ENCODE assay signal across 1 cellular context in the genomic region with DNA sequence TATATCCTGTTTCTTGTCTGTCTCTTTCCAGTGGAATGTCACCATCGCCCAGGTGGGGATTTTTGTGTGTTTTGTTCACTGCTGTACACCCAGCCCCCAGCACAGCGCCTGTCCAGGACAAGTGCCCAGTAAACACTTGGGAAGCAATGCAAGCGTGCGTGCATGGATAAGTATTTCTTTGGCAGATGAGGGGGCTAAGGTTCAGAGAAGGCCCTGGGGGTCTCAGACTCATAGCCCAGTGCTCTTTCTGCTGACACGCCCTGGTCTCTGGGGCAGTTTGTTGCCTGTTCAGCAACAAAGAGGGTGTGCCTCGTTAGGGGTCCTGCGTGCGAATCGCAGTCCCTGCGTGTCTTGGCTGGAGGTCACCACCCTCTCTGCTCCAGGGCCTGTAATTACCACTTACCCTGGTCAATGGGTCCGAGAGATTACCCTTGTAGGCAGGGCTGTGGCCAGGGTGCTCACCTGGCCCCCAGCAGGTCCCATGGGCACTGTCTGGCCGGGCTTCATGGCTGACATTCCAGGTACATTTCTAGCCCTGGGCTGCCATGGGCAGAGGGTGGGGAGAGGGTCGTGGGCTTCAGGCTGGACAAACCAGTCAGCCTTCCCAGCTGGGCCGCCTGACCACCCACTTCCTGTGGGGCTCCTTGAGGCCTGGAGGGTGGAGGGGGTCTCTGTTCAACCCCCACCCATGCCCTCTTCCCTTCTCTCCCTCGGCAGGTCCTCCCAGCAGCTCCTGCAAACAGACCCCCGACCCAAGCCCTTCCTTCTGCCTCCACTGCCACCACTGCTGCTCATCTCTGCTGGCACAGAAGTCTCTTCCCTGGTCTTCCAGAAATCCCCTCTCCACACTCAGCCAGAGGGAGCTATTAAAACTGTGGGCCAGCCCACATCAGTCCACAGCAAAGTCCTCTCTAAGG.
TF ChIP-seq lines count a peak whose summit lies in the region.

No MANE protein-coding gene starts in this region.

TF ChIP-seq in HCT116, 20 proteins besides CTCF, POLR2A, EP300 and RAD21 (continued from another document):
- TF ChIP-seq, protein P1, sequence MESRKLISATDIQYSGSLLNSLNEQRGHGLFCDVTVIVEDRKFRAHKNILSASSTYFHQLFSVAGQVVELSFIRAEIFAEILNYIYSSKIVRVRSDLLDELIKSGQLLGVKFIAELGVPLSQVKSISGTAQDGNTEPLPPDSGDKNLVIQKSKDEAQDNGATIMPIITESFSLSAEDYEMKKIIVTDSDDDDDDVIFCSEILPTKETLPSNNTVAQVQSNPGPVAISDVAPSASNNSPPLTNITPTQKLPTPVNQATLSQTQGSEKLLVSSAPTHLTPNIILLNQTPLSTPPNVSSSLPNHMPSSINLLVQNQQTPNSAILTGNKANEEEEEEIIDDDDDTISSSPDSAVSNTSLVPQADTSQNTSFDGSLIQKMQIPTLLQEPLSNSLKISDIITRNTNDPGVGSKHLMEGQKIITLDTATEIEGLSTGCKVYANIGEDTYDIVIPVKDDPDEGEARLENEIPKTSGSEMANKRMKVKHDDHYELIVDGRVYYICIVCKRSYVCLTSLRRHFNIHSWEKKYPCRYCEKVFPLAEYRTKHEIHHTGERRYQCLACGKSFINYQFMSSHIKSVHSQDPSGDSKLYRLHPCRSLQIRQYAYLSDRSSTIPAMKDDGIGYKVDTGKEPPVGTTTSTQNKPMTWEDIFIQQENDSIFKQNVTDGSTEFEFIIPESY (IDR thresholded peaks at IDR 0.05; ENCODE audit: extremely low read depth, insufficient replicate concordance, low read length) = no peak
- TF ChIP-seq EGR1 (IDR thresholded peaks at IDR 0.05; ENCODE audit: low read depth) (no peak), ZFX (IDR thresholded peaks at IDR 0.05) (no peak), TCF7L2 (IDR thresholded peaks at IDR 0.05; ENCODE audit: borderline replicate concordance, extremely low read depth, insufficient read depth, insufficient read length) (no peak), EZH2phosphoT487 (IDR thresholded peaks at IDR 0.05; ENCODE audit: borderline replicate concordance) (no peak), MAX (IDR thresholded peaks at IDR 0.05) (no peak)
- TF ChIP-seq, protein P2, sequence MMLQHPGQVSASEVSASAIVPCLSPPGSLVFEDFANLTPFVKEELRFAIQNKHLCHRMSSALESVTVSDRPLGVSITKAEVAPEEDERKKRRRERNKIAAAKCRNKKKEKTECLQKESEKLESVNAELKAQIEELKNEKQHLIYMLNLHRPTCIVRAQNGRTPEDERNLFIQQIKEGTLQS (IDR thresholded peaks at IDR 0.05) = no peak
- TF ChIP-seq, protein P3, sequence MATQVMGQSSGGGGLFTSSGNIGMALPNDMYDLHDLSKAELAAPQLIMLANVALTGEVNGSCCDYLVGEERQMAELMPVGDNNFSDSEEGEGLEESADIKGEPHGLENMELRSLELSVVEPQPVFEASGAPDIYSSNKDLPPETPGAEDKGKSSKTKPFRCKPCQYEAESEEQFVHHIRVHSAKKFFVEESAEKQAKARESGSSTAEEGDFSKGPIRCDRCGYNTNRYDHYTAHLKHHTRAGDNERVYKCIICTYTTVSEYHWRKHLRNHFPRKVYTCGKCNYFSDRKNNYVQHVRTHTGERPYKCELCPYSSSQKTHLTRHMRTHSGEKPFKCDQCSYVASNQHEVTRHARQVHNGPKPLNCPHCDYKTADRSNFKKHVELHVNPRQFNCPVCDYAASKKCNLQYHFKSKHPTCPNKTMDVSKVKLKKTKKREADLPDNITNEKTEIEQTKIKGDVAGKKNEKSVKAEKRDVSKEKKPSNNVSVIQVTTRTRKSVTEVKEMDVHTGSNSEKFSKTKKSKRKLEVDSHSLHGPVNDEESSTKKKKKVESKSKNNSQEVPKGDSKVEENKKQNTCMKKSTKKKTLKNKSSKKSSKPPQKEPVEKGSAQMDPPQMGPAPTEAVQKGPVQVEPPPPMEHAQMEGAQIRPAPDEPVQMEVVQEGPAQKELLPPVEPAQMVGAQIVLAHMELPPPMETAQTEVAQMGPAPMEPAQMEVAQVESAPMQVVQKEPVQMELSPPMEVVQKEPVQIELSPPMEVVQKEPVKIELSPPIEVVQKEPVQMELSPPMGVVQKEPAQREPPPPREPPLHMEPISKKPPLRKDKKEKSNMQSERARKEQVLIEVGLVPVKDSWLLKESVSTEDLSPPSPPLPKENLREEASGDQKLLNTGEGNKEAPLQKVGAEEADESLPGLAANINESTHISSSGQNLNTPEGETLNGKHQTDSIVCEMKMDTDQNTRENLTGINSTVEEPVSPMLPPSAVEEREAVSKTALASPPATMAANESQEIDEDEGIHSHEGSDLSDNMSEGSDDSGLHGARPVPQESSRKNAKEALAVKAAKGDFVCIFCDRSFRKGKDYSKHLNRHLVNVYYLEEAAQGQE (IDR thresholded peaks at IDR 0.05; ENCODE audit: low read depth) = no peak
TF ChIP-seq in HCT116: peak in this region for 0.
